ENCODE assay signal across 27 cellular contexts in genomic region chr12:5612556-5613421, GRCh38.
"Had no signal": no experiment of that assay in that cellular context is flagged by ENCODE, and none has a peak within 500 bp of the region (broad histone marks: within the 10 kb centered on the region; RNA-seq: fewer than 3 reads in every experiment).

No MANE protein-coding gene starts in this region.

- H3K79me2 ChIP-seq: hepatocyte had no signal

- H3K4me3 ChIP-seq: breast epithelium, gastrocnemius medialis, hepatocyte, pancreas, prostate gland, tibial nerve had no signal

- H3K4me2 ChIP-seq: hepatocyte had no signal

- H3K4me1 ChIP-seq: breast epithelium, gastrocnemius medialis, pancreas, prostate gland, tibial nerve had no signal

- H3K9me3 ChIP-seq: breast epithelium, gastrocnemius medialis, pancreas, prostate gland, tibial nerve had no signal

- DNase-seq: activated B cell treated with CpG ODN at 0.5 μM for 24 hours; activated CD4-positive, alpha-beta T cell treated with anti-CD3 and anti-CD28 coated beads for 36 hours; activated CD8-positive, alpha-beta memory T cell treated with anti-CD3 and anti-CD28 coated beads, Interleukin-2, amount 10 ng/mL, durations not matched to agents 7 days and 5 days; activated CD8-positive, alpha-beta T cell treated with anti-CD3 and anti-CD28 coated beads, Interleukin-2, amount 10 ng/mL, durations not matched to agents 7 days and 5 days; activated naive CD4-positive, alpha-beta T cell; activated T-cell treated with anti-CD3 and anti-CD28 coated beads for 4 hours; activated T-cell treated with anti-CD3 and anti-CD28 coated beads, Interleukin-2, amount 50 U/mL, for 72 hours; effector CD8-positive, alpha-beta T cell; gastrocnemius medialis; glutamatergic neuron; left cardiac atrium; left ventricle myocardium superior; mammary epithelial cell; naive B cell; nucleus accumbens; pancreas; retina; stimulated activated CD4-positive, alpha-beta T cell treated with anti-CD3 and anti-CD28 coated beads, Interleukin-15, amount 100 ng/mL, for 24 hours; stimulated activated CD4-positive, alpha-beta T cell treated with anti-CD3 and anti-CD28 coated beads, Interleukin-2, amount 100 ng/mL, for 24 hours; stimulated activated naive CD4-positive, alpha-beta T cell had no signal

- H3K27me3 ChIP-seq: breast epithelium, gastrocnemius medialis, hepatocyte, pancreas, tibial nerve had no signal

- H3K36me3 ChIP-seq: breast epithelium, gastrocnemius medialis, pancreas, prostate gland, tibial nerve had no signal

- H2AFZ ChIP-seq: hepatocyte had no signal

- H3K27ac ChIP-seq: breast epithelium, gastrocnemius medialis, hepatocyte, pancreas, prostate gland, tibial nerve had no signal

- FAIRE-seq: colon, keratinocyte, pancreas, TTC549 had no signal
